22 cellular contexts compared by ENCODE assay signal in genomic region chr19:16601378-16602052, GRCh38.
"Had no signal": no experiment of that assay in that cellular context is flagged by ENCODE, and none has a peak within 500 bp of the region (broad histone marks: within the 10 kb centered on the region; RNA-seq: fewer than 3 reads in every experiment).

No MANE protein-coding gene starts in this region.

- H3K36me3 ChIP-seq: neutrophil, pancreas, thyroid gland had no signal

- H3K9me3 Mint-ChIP-seq: activated B cell treated with CpG ODN at 0.5 μM for 24 hours; activated naive CD8-positive, alpha-beta T cell treated with anti-CD3 and anti-CD28 coated beads, Interleukin-2, amount 10 ng/mL, durations not matched to agents 7 days and 5 days; activated T-cell treated with anti-CD3 and anti-CD28 coated beads, Interleukin-2, amount 50 U/mL, for 4 hours; activated T-helper 2 cell treated with anti-CD3 and anti-CD28 coated beads, Interferon-gamma antibody, Interleukin-2, Interleukin-4, amounts not matched to agents 10 μg/mL and 5 μg/mL and 100 μg/mL, durations not matched to agents 14 hours and 24 hours and 36 hours; memory B cell; natural killer cell treated with Interleukin-12 subunit alpha and Interleukin-12 subunit beta and Interleukin-15 and Interleukin-18, amount 100 ng/mL, for 72 hours had no signal

- H3K27me3 ChIP-seq: foreskin keratinocyte, neutrophil, pancreas, spleen, thyroid gland had no signal

- H3K27ac Mint-ChIP-seq: activated B cell treated with CpG ODN at 0.5 μM for 24 hours; activated naive CD8-positive, alpha-beta T cell treated with anti-CD3 and anti-CD28 coated beads, Interleukin-2, amount 10 ng/mL, durations not matched to agents 7 days and 5 days; activated T-helper 2 cell treated with anti-CD3 and anti-CD28 coated beads, Interferon-gamma antibody, Interleukin-2, Interleukin-4, amounts not matched to agents 10 μg/mL and 5 μg/mL and 100 μg/mL, durations not matched to agents 14 hours and 24 hours and 36 hours; natural killer cell treated with Interleukin-12 subunit alpha and Interleukin-12 subunit beta and Interleukin-15 and Interleukin-18, amount 100 ng/mL, for 72 hours had no signal

- DNase-seq: activated B cell treated with CpG ODN at 0.5 μM for 24 hours; activated CD4-positive, alpha-beta T cell treated with anti-CD3 and anti-CD28 coated beads for 4 hours; activated CD4-positive, alpha-beta T cell treated with anti-CD3 and anti-CD28 coated beads, Interleukin-2, amount 50 U/mL, for 48 hours; activated CD8-positive, alpha-beta memory T cell treated with anti-CD3 and anti-CD28 coated beads, Interleukin-2, amount 50 U/mL, for 48 hours; activated naive CD4-positive, alpha-beta T cell; activated naive CD8-positive, alpha-beta T cell treated with anti-CD3 and anti-CD28 coated beads, Interleukin-2, amount 10 ng/mL, durations not matched to agents 7 days and 5 days; activated T-cell treated with anti-CD3 and anti-CD28 coated beads, Interleukin-2, amount 50 U/mL, for 4 hours; amygdala; effector CD4-positive, alpha-beta T cell; foreskin keratinocyte; hippocampal formation; spleen; stimulated activated CD4-positive, alpha-beta T cell treated with anti-CD3 and anti-CD28 coated beads, Interleukin-4, amount 100 ng/mL, for 1 hour; stimulated activated naive CD8-positive, alpha-beta T cell treated with anti-CD3 and anti-CD28 coated beads, Interleukin-15, Interleukin-2, amounts not matched to agents 100 U/mL and 50 U/mL, for 24 hours; substantia nigra; T-helper 9 cell; thyroid gland had no signal

- H3K27ac ChIP-seq: foreskin keratinocyte, neutrophil, pancreas, spleen, thyroid gland had no signal

- ATAC-seq: activated T-cell treated with anti-CD3 and anti-CD28 coated beads, Interleukin-2, amount 50 U/mL, for 4 hours; foreskin keratinocyte; natural killer cell treated with Interleukin-12 subunit alpha and Interleukin-12 subunit beta and Interleukin-15 and Interleukin-18, amount 100 ng/mL, for 72 hours; stimulated activated naive CD8-positive, alpha-beta T cell treated with anti-CD3 and anti-CD28 coated beads, Interleukin-15, Interleukin-2, amounts not matched to agents 100 U/mL and 50 U/mL, for 24 hours had no signal

- FAIRE-seq: pancreas had no signal

- H3K9me3 ChIP-seq: neutrophil, pancreas, spleen, thyroid gland had no signal

- H3K36me3 Mint-ChIP-seq: natural killer cell treated with Interleukin-12 subunit alpha and Interleukin-12 subunit beta and Interleukin-15 and Interleukin-18, amount 100 ng/mL, for 72 hours had no signal

- H3K27me3 Mint-ChIP-seq: activated B cell treated with CpG ODN at 0.5 μM for 24 hours; activated naive CD8-positive, alpha-beta T cell treated with anti-CD3 and anti-CD28 coated beads, Interleukin-2, amount 10 ng/mL, durations not matched to agents 7 days and 5 days; memory B cell; natural killer cell treated with Interleukin-12 subunit alpha and Interleukin-12 subunit beta and Interleukin-15 and Interleukin-18, amount 100 ng/mL, for 72 hours had no signal

- H3K4me3 Mint-ChIP-seq: activated B cell treated with CpG ODN at 0.5 μM for 24 hours; activated naive CD8-positive, alpha-beta T cell treated with anti-CD3 and anti-CD28 coated beads, Interleukin-2, amount 10 ng/mL, durations not matched to agents 7 days and 5 days; activated T-cell treated with anti-CD3 and anti-CD28 coated beads, Interleukin-2, amount 50 U/mL, for 4 hours; memory B cell; natural killer cell treated with Interleukin-12 subunit alpha and Interleukin-12 subunit beta and Interleukin-15 and Interleukin-18, amount 100 ng/mL, for 72 hours had no signal

- H3K4me3 ChIP-seq: pancreas, spleen, thyroid gland had no signal
